6 cellular contexts compared by ENCODE assay signal in the genomic region with DNA sequence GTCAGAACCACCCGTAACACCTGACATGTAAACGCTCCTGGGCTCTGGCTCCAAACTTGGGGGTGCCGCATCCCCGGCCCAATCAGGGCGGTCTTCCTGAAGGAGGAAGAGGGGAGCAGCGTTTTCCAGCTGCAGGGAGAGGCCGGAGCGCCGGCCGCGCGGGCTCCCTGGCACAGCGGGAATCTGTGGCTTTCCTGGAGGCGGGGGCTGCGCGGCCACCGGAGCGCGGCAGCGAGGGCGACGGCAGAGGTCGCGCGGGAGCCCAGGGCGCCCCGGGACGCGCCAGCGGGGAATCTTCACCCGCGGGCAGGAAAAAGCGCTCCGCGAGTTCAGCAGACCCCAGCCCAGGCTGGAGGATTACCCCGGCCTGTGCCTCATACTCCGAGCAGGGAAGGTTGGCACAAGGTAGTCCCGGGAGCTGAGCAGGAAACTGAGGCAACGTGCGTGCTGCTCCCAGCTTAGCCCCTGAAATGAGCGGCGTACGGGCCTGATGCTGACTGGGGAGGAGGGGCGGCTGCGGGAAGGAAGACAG. TPM values are rescaled to one million over a fixed set of nuclear protein-coding genes. Genes with fewer than 3 reads are reported as not detected.
DNase-seq lines count a peak whose midpoint lies in the region; ATAC-seq and TF ChIP-seq lines count a peak whose summit lies in the region.

No MANE protein-coding gene starts in this region.

- H3K9me3 Mint-ChIP-seq in natural killer cell, result no peaks in the 10 kb centered on the region

- H3K4me3 Mint-ChIP-seq in natural killer cell, result peak overlapping the region; percentile 97

- H3K27ac Mint-ChIP-seq in natural killer cell, result no peak overlapping the region

- in situ Hi-C loops in astrocyte of the spinal cord (cut with HindIII; ENCODE audit: low sequenced_read_pairs), result no loop called here

- H3K4me1 Mint-ChIP-seq in natural killer cell, result peaks cover 20 to 30% of the 10 kb centered on the region in 2 donors

- H3K27me3 Mint-ChIP-seq in natural killer cell (ENCODE audit: low read depth in 2 of 2), result peaks cover 26 to 33% of the 10 kb centered on the region in 2 donors

- TF ChIP-seq CTCF in astrocyte of the spinal cord (IDR thresholded peaks at IDR 0.05; ENCODE audit: low read depth, low read length) (no peak), natural killer cell (IDR thresholded peaks at IDR 0.05) (no peak)

- ATAC-seq in GM18502 (IDR thresholded peaks at IDR 0.05; ENCODE audit: poor library complexity, unreplicated experiment) (peak; percentile 9), HG03066 (IDR thresholded peaks at IDR 0.05; ENCODE audit: low read depth, unreplicated experiment) (peak; percentile 5), natural killer cell (peak; percentile 19 to 33 (median 22))

- no peak for DNase-seq in astrocyte of the spinal cord (ENCODE audit: low read depth, low spot score)
- no peak for DNase-seq in natural killer cell
- no peak for DNase-seq in effector CD8-positive, alpha-beta T cell (lab: John Stamatoyannopoulos, UW)
- DNase-seq in NCI-H2227 (lab: John Stamatoyannopoulos, UW; ENCODE audit: unreplicated experiment), result no peak

- peak overlapping the region; percentile 32 for H3K4me3 ChIP-seq in astrocyte of the spinal cord (ENCODE audit: low read depth, low read length)

- intact Hi-C loops in natural killer cell (cut with micrococcal nuclease), result loop anchor here (1.0 to 10.0 kb wide), 3 partner anchors 36 to 93 kb away; no protein-coding TSS in a partner anchor

- H3K36me3 Mint-ChIP-seq in natural killer cell, result no peaks in the 10 kb centered on the region

RNA-seq across cellular contexts. Expression of a gene that starts 0.6 kb away (rescaled TPM):
- total RNA-seq in natural killer cell, result 1 to 10 TPM; 1.2 to 2.2 (median 1.5) TPM

RNA-seq across cellular contexts. Expression of a gene that starts 10.6 kb away (rescaled TPM):
- not detected for total RNA-seq in natural killer cell

RNA-seq across cellular contexts. Expression of a gene that starts 22.9 kb away (rescaled TPM):
- total RNA-seq in natural killer cell, result 10 to 100 TPM; 11.1 to 70.9 (median 28.4) TPM

RNA-seq across cellular contexts. Expression of a gene that starts 37.5 kb away (rescaled TPM):
- total RNA-seq in natural killer cell, result 10 to 100 TPM; 10.1 to 14.1 (median 13.3) TPM
